Comparison of ENCODE assay signal across 1 cellular context in genomic region chr9:128912270-128912853, GRCh38.
A peak's percentile ranks its signal among the peaks of the same experiment; 100 is the strongest.
TF ChIP-seq lines count a peak whose summit lies in the region.

No MANE protein-coding gene starts in this region.

TF ChIP-seq in HepG2, 621 proteins besides CTCF, POLR2A, EP300 and RAD21 (continued from another document and continues in another):
- no peak for TF ChIP-seq TFDP2 (CRISPR knock-in tag; IDR thresholded peaks at IDR 0.05)
- TF ChIP-seq LRRFIP1 (CRISPR knock-in tag; conservative IDR thresholded peaks at IDR 0.05) = no peak
- TF ChIP-seq ZNF318 (CRISPR knock-in tag; IDR thresholded peaks at IDR 0.05) = no peak
- TF ChIP-seq SOX13 (IDR thresholded peaks at IDR 0.05) = peak; percentile 86
- TF ChIP-seq SOX13 (CRISPR knock-in tag; conservative IDR thresholded peaks at IDR 0.05 in 1 of 2, IDR thresholded peaks at IDR 0.05 in 1 of 2) = peak in 1 of 2 experiments; percentile 95; a peak in 2 of 4 replicates
- no peak for TF ChIP-seq ZFYVE20 (CRISPR knock-in tag; IDR thresholded peaks at IDR 0.05; ENCODE audit: borderline replicate concordance, low read depth)
- peak; percentile 23; the same call in 1 of the 2 replicates for TF ChIP-seq IKZF5 (CRISPR knock-in tag; IDR thresholded peaks at IDR 0.05)
- TF ChIP-seq ATF3 (CRISPR knock-in tag; IDR thresholded peaks at IDR 0.05) = peak; percentile 31; the same call in 1 of the 2 replicates
- TF ChIP-seq DRAP1 (CRISPR knock-in tag; IDR thresholded peaks at IDR 0.05) = no peak
- TF ChIP-seq TAF1 (CRISPR knock-in tag; IDR thresholded peaks at IDR 0.05) = no peak
- no peak for TF ChIP-seq SOX6 (IDR thresholded peaks at IDR 0.05)
- peak; percentile 83 for TF ChIP-seq SOX6 (CRISPR knock-in tag; IDR thresholded peaks at IDR 0.05)
- no peak for TF ChIP-seq NCOR1 (IDR thresholded peaks at IDR 0.05; ENCODE audit: borderline replicate concordance, low read length)
- peak; percentile 23; the same call in 1 of the 2 replicates for TF ChIP-seq JUN (CRISPR knock-in tag; IDR thresholded peaks at IDR 0.05)
- no peak for TF ChIP-seq FOXK2 (IDR thresholded peaks at IDR 0.05)
- TF ChIP-seq SALL2 (CRISPR knock-in tag; IDR thresholded peaks at IDR 0.05) = no peak
- no peak for TF ChIP-seq ZNF326 (CRISPR knock-in tag; IDR thresholded peaks at IDR 0.05; ENCODE audit: borderline replicate concordance)
- 0 out of 2 replicates have a peak, but pooled peaks have one; percentile 29 for TF ChIP-seq ZNF512B (CRISPR knock-in tag; IDR thresholded peaks at IDR 0.05; ENCODE audit: borderline replicate concordance)
- no peak for TF ChIP-seq ZNF788 (CRISPR knock-in tag; IDR thresholded peaks at IDR 0.05; ENCODE audit: borderline replicate concordance)
- TF ChIP-seq FOXP1 (IDR thresholded peaks at IDR 0.05) = no peak
- TF ChIP-seq FOXP1 (CRISPR knock-in tag; IDR thresholded peaks at IDR 0.05) = peak; percentile 57
- no peak for TF ChIP-seq RFX1 (IDR thresholded peaks at IDR 0.05)
- no peak for TF ChIP-seq RXRB (CRISPR knock-in tag; IDR thresholded peaks at IDR 0.05; ENCODE audit: borderline replicate concordance)
- no peak for TF ChIP-seq RAD51 (IDR thresholded peaks at IDR 0.05; ENCODE audit: borderline replicate concordance)
- no peak for TF ChIP-seq ARID2 (CRISPR knock-in tag; IDR thresholded peaks at IDR 0.05; ENCODE audit: borderline replicate concordance)
- 0 out of 2 replicates have a peak, but pooled peaks have one; percentile 18 for TF ChIP-seq FOXA3 (CRISPR knock-in tag; IDR thresholded peaks at IDR 0.05)
- TF ChIP-seq POLR2AphosphoS5 (IDR thresholded peaks at IDR 0.05; ENCODE audit: low read depth, low read length) = no peak
- no peak for TF ChIP-seq ZNF574 (CRISPR knock-in tag; IDR thresholded peaks at IDR 0.05)
- peak; percentile 40; the same call in 1 of the 2 replicates for TF ChIP-seq TIGD3 (CRISPR knock-in tag; IDR thresholded peaks at IDR 0.05; ENCODE audit: borderline replicate concordance)
- TF ChIP-seq NFYC (CRISPR knock-in tag; IDR thresholded peaks at IDR 0.05) = no peak
- peak; percentile 36; the same call in 1 of the 2 replicates for TF ChIP-seq JUNB (CRISPR knock-in tag; IDR thresholded peaks at IDR 0.05; ENCODE audit: borderline replicate concordance)
- TF ChIP-seq MED8 (CRISPR knock-in tag; IDR thresholded peaks at IDR 0.05; ENCODE audit: insufficient replicate concordance) = no peak
- no peak for TF ChIP-seq ZNF235 (CRISPR knock-in tag; IDR thresholded peaks at IDR 0.05; ENCODE audit: borderline replicate concordance)
- TF ChIP-seq ZNF775 (CRISPR knock-in tag; IDR thresholded peaks at IDR 0.05; ENCODE audit: borderline replicate concordance) = no peak
- TF ChIP-seq SSRP1 (CRISPR knock-in tag; IDR thresholded peaks at IDR 0.05) = no peak
- peak; percentile 94 for TF ChIP-seq FOSL2 (CRISPR knock-in tag; IDR thresholded peaks at IDR 0.05)
- TF ChIP-seq ZSCAN20 (CRISPR knock-in tag; IDR thresholded peaks at IDR 0.05; ENCODE audit: borderline replicate concordance) = no peak
